ENCODE assay signal across 13 cellular contexts in genomic region chr6:73710470-73710869, GRCh38. TPM values are rescaled to one million over a fixed set of nuclear protein-coding genes. Genes with fewer than 3 reads are reported as not detected.
A peak's percentile ranks its signal among the peaks of the same experiment; 100 is the strongest.
DNase-seq lines count a peak whose midpoint lies in the region; ATAC-seq and TF ChIP-seq lines count a peak whose summit lies in the region.
"Had no signal": no experiment of that assay in that cellular context is flagged by ENCODE, and none has a peak within 500 bp of the region (broad histone marks: within the 10 kb centered on the region; RNA-seq: fewer than 3 reads in every experiment).

No MANE protein-coding gene starts in this region.

- H3K4me1 Mint-ChIP-seq in effector memory CD8-positive, alpha-beta T cell (ENCODE audit: low read depth in 2 of 2): no peaks in the 10 kb centered on the region

- ATAC-seq in Panc1 (0 out of 2 replicates have a peak, but pooled peaks have one; percentile 46), GM21619 (IDR thresholded peaks at IDR 0.05; ENCODE audit: unreplicated experiment) (no peak)
- no peak for ATAC-seq in effector memory CD8-positive, alpha-beta T cell (replicated peaks)

- H3K4me3 Mint-ChIP-seq in effector memory CD8-positive, alpha-beta T cell: no peak overlapping the region
- H3K4me3 Mint-ChIP-seq: brain had no signal

- no peak overlapping the region for H3K27ac Mint-ChIP-seq in effector memory CD8-positive, alpha-beta T cell
- H3K27ac Mint-ChIP-seq: brain had no signal

- H3K27me3 ChIP-seq in Panc1 (ENCODE audit: control insufficient read depth, insufficient read depth, low read length): no peaks in the 10 kb centered on the region

- intact Hi-C loops in Panc1 (cut with micrococcal nuclease; ENCODE audit: unreplicated experiment): no loop called here

- no peak overlapping the region for H3K4me3 ChIP-seq in Panc1 (ENCODE audit: low read depth in 2 of 2, low read length in 2 of 2)
- H3K4me3 ChIP-seq in epithelial cell of proximal tubule (ENCODE audit: low read depth, low read length): no peak overlapping the region
- H3K4me3 ChIP-seq: thoracic aorta had no signal

- H3K4me1 ChIP-seq in Panc1 (ENCODE audit: control insufficient read depth, insufficient read depth, low read length): peaks cover 30% of the 10 kb centered on the region

- no peak for TF ChIP-seq CTCF in Panc1 (IDR thresholded peaks at IDR 0.05)
- no peak for TF ChIP-seq CTCF in epithelial cell of proximal tubule (conservative IDR thresholded peaks at IDR 0.05; ENCODE audit: low read depth, low read length)

- peaks cover 0 to 21% of the 10 kb centered on the region in 2 donors for H3K27me3 Mint-ChIP-seq in effector memory CD8-positive, alpha-beta T cell
- H3K27me3 Mint-ChIP-seq: brain had no signal

- no peaks in the 10 kb centered on the region for H3K9me3 ChIP-seq in Panc1 (ENCODE audit: control insufficient read depth, insufficient read depth, low read depth, low read length)
- H3K9me3 ChIP-seq: thoracic aorta had no signal

- BruUV-seq in Panc1 (replicated peaks; lab: Mats Ljungman, UMichigan): no TSS peak

- POLR2A ChIA-PET in Panc1 (lab: Charles Lee): no interaction called here

- peak; percentile 47 for DNase-seq in DMS 273 (lab: John Stamatoyannopoulos, UW; ENCODE audit: unreplicated experiment)
- DNase-seq in DMS 273 treated with DMSO at 0.1 percent for 48 hours (lab: John Stamatoyannopoulos, UW): no peak
- DNase-seq in Panc1 (ENCODE audit: low read depth, low spot score): no peak
- DNase-seq in epithelial cell of proximal tubule (ENCODE audit: low read depth): peak; percentile 53
- no peak for DNase-seq in amygdala (lab: John Stamatoyannopoulos, UW)
- DNase-seq in effector memory CD8-positive, alpha-beta T cell: no peak
- DNase-seq in COR-L47 (lab: John Stamatoyannopoulos, UW): no peak
- DNase-seq: activated CD8-positive, alpha-beta memory T cell treated with anti-CD3 and anti-CD28 coated beads, Interleukin-2, amount 50 U/mL, for 4 hours; NCI-H1105 had no signal

- H3K27ac ChIP-seq in Panc1 (ENCODE audit: low read length): peak overlapping the region; percentile 65
- H3K27ac ChIP-seq: 22Rv1, thoracic aorta had no signal

- no peaks in the 10 kb centered on the region for H3K36me3 ChIP-seq in Panc1 (ENCODE audit: control insufficient read depth, insufficient read depth, low read length)
- H3K36me3 ChIP-seq: thoracic aorta had no signal

- CTCF ChIA-PET in Panc1 (lab: Charles Lee): no interaction called here

- no peaks in the 10 kb centered on the region for H3K36me3 Mint-ChIP-seq in effector memory CD8-positive, alpha-beta T cell (ENCODE audit: insufficient read depth)
- H3K36me3 Mint-ChIP-seq: brain had no signal

- in situ Hi-C loops in Panc1 (cut with HindIII; ENCODE audit: low pct_unique_long_range_greater_than_20kb, low sequenced_read_pairs): no loop called here

- no peaks in the 10 kb centered on the region for H3K9me3 Mint-ChIP-seq in effector memory CD8-positive, alpha-beta T cell
- H3K9me3 Mint-ChIP-seq: brain had no signal

RNA-seq across cellular contexts. Expression of gene CD109, which starts 14.5 kb away (rescaled TPM):
- 46.1 TPM for total RNA-seq in Panc1 (2021; ENCODE audit: unreplicated experiment)
- 14.5 TPM for polyA plus RNA-seq in Panc1 (2012; ENCODE audit: insufficient read length)
- 11.4 and 24.3 TPM in 2 replicates for total RNA-seq in epithelial cell of proximal tubule

RNA-seq across cellular contexts. Expression of gene SLC17A5, which starts 56.7 kb away (rescaled TPM):
- total RNA-seq in Panc1 (2021; ENCODE audit: unreplicated experiment): 20.6 TPM
- polyA plus RNA-seq in Panc1 (2012; ENCODE audit: insufficient read length): 11.1 TPM
- 11.4 TPM in 2 replicates for total RNA-seq in epithelial cell of proximal tubule

Comparison
In these comparisons a context has a peak if more than half of its experiments do, and no peak if none do; other contexts are left out.
1. DNase-seq: peak in DMS 273 (single experiment) and epithelial cell of proximal tubule (single experiment); none in DMS 273 treated with DMSO at 0.1 percent for 48 hours (single experiment), Panc1 (single experiment), amygdala (0 of 56), effector memory CD8-positive, alpha-beta T cell (0 of 3) and COR-L47 (single experiment).